ENCODE assay signal across 1 cellular context in the genomic region with DNA sequence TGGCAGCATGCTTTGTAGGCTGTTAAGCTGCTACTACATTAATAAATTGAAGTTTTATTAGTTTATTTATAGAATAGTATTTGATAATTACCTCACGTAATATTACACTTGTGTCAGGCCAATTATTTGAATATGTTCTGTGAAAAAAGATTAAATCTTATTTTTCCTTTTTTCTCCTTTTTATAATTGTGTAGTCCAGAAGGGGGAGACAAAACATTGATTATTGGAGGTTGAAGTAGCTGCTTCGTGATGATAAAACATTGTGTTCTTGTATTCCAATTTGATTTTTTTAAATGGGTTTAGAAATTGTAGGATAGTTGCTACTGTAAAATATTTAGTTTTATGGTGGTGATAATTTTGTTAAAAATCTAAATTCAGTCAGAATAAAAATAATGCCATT.
TF ChIP-seq lines count a peak whose summit lies in the region.

No MANE protein-coding gene starts in this region.

TF ChIP-seq in K562, 482 proteins besides CTCF, POLR2A, EP300 and RAD21 (continued from another document):
- TF ChIP-seq, protein P1, sequence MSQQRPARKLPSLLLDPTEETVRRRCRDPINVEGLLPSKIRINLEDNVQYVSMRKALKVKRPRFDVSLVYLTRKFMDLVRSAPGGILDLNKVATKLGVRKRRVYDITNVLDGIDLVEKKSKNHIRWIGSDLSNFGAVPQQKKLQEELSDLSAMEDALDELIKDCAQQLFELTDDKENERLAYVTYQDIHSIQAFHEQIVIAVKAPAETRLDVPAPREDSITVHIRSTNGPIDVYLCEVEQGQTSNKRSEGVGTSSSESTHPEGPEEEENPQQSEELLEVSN (IDR thresholded peaks at IDR 0.05; ENCODE audit: borderline replicate concordance in 1 of 2, extremely low read depth in 1 of 2, insufficient read depth in 1 of 2, insufficient read length in 1 of 2, low read depth in 1 of 2, low read length in 1 of 2, poor library complexity in 1 of 2, severe bottlenecking in 1 of 2), result no peak
- TF ChIP-seq, protein P2, sequence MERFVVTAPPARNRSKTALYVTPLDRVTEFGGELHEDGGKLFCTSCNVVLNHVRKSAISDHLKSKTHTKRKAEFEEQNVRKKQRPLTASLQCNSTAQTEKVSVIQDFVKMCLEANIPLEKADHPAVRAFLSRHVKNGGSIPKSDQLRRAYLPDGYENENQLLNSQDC (CRISPR knock-in tag; IDR thresholded peaks at IDR 0.05), result no peak
- TF ChIP-seq CCNT2 (IDR thresholded peaks at IDR 0.05; ENCODE audit: borderline replicate concordance, extremely low read depth, insufficient read length, low read depth, low read length), result no peak
- TF ChIP-seq ZBTB17 (CRISPR knock-in tag; IDR thresholded peaks at IDR 0.05), result no peak
- no peak for TF ChIP-seq NCOA6 (IDR thresholded peaks at IDR 0.05)
- TF ChIP-seq ZNF165 (CRISPR knock-in tag; IDR thresholded peaks at IDR 0.05; ENCODE audit: borderline replicate concordance), result no peak
